ENCODE assay signal across 23 cellular contexts in genomic region chr5:13865317-13865716, GRCh38.
"Had no signal": no experiment of that assay in that cellular context is flagged by ENCODE, and none has a peak within 500 bp of the region (broad histone marks: within the 10 kb centered on the region; RNA-seq: fewer than 3 reads in every experiment).

No MANE protein-coding gene starts in this region.

- H3K27ac ChIP-seq: ascending aorta, coronary artery, esophagus squamous epithelium, gastrocnemius medialis, neural progenitor cell, testis, vagina had no signal

- H3K9me3 Mint-ChIP-seq: mesothelial cell of epicardium, neural progenitor cell, type B pancreatic cell had no signal

- H3K27ac Mint-ChIP-seq: activated CD8-positive, alpha-beta T cell treated with anti-CD3 and anti-CD28 coated beads, Interleukin-2, amount 10 ng/mL, durations not matched to agents 7 days and 5 days; activated naive CD4-positive, alpha-beta T cell treated with anti-CD3 and anti-CD28 coated beads, Interleukin-2, amount 50 U/mL, for 72 hours; mesothelial cell of epicardium; naive thymus-derived CD8-positive, alpha-beta T cell; neural progenitor cell; stimulated activated naive B cell treated with anti-CD40 and anti-IgM and Interleukin-4, amounts not matched to agents 10 μg/mL and 1 μg/mL and 100 μg/mL, for 72 hours; type B pancreatic cell had no signal

- ATAC-seq: activated CD8-positive, alpha-beta T cell treated with anti-CD3 and anti-CD28 coated beads, Interleukin-2, amount 10 ng/mL, durations not matched to agents 7 days and 5 days; activated naive CD4-positive, alpha-beta T cell treated with anti-CD3 and anti-CD28 coated beads, Interleukin-2, amount 50 U/mL, for 72 hours; gastrocnemius medialis; left ventricle myocardium superior; naive thymus-derived CD8-positive, alpha-beta T cell; stimulated activated naive B cell treated with anti-CD40 and anti-IgM and Interleukin-4, amounts not matched to agents 10 μg/mL and 1 μg/mL and 100 μg/mL, for 72 hours had no signal

- DNase-seq: activated CD4-positive, alpha-beta T cell treated with anti-CD3 and anti-CD28 coated beads for 1 hour; activated CD4-positive, alpha-beta T cell treated with anti-CD3 and anti-CD28 coated beads, Interleukin-2, amount 50 U/mL, for 1 hour; activated CD8-positive, alpha-beta T cell treated with anti-CD3 and anti-CD28 coated beads, Interleukin-2, amount 10 ng/mL, durations not matched to agents 7 days and 5 days; activated gamma-delta T cell treated with Interleukin-2 at 50 U/mL for 16 hours; esophagus squamous epithelium; gastrocnemius medialis; hippocampal formation; left ventricle myocardium superior; mammary epithelial cell; naive thymus-derived CD8-positive, alpha-beta T cell; retina; stimulated activated CD4-positive, alpha-beta T cell treated with anti-CD3 and anti-CD28 coated beads, Interleukin-2, amount 100 ng/mL, for 48 hours; stimulated activated CD8-positive, alpha-beta memory T cell treated with anti-CD3 and anti-CD28 coated beads, Interleukin-4, amount 100 ng/mL, for 48 hours; stimulated activated naive B cell treated with anti-CD40 and anti-IgM and Interleukin-4, amounts not matched to agents 10 μg/mL and 1 μg/mL and 100 μg/mL, for 72 hours; testis had no signal

- H3K27me3 Mint-ChIP-seq: central memory CD8-positive, alpha-beta T cell; stimulated activated naive B cell treated with anti-CD40 and anti-IgM and Interleukin-4, amounts not matched to agents 10 μg/mL and 1 μg/mL and 100 μg/mL, for 72 hours; type B pancreatic cell had no signal

- H3K4me1 Mint-ChIP-seq: central memory CD8-positive, alpha-beta T cell; mesothelial cell of epicardium; naive thymus-derived CD8-positive, alpha-beta T cell; neural progenitor cell; stimulated activated naive B cell treated with anti-CD40 and anti-IgM and Interleukin-4, amounts not matched to agents 10 μg/mL and 1 μg/mL and 100 μg/mL, for 72 hours had no signal

- H3K36me3 Mint-ChIP-seq: activated naive CD4-positive, alpha-beta T cell treated with anti-CD3 and anti-CD28 coated beads, Interleukin-2, amount 50 U/mL, for 72 hours; mesothelial cell of epicardium; naive thymus-derived CD8-positive, alpha-beta T cell; neural progenitor cell; stimulated activated naive B cell treated with anti-CD40 and anti-IgM and Interleukin-4, amounts not matched to agents 10 μg/mL and 1 μg/mL and 100 μg/mL, for 72 hours; type B pancreatic cell had no signal

- H3K4me3 Mint-ChIP-seq: activated CD8-positive, alpha-beta T cell treated with anti-CD3 and anti-CD28 coated beads, Interleukin-2, amount 10 ng/mL, durations not matched to agents 7 days and 5 days; central memory CD8-positive, alpha-beta T cell; mesothelial cell of epicardium; naive thymus-derived CD8-positive, alpha-beta T cell; neural progenitor cell; stimulated activated naive B cell treated with anti-CD40 and anti-IgM and Interleukin-4, amounts not matched to agents 10 μg/mL and 1 μg/mL and 100 μg/mL, for 72 hours; type B pancreatic cell had no signal
